ENCODE assay signal across 17 cellular contexts in genomic region chr2:74291891-74292621, GRCh38. TPM values are rescaled to one million over a fixed set of nuclear protein-coding genes. Genes with fewer than 3 reads are reported as not detected.
DNase-seq lines count a peak whose midpoint lies in the region; ATAC-seq and TF ChIP-seq lines count a peak whose summit lies in the region.
"Had no signal": no experiment of that assay in that cellular context is flagged by ENCODE, and none has a peak within 500 bp of the region (broad histone marks: within the 10 kb centered on the region; RNA-seq: fewer than 3 reads in every experiment).

No MANE protein-coding gene starts in this region.

- peak overlapping the region; percentile 61 to 72 for H3K27ac ChIP-seq in left lung
- H3K27ac ChIP-seq: coronary artery, gastrocnemius medialis had no signal

- peak overlapping the region; percentile 16 for H3K27ac Mint-ChIP-seq in activated T-helper 17 cell treated with anti-CD3 and anti-CD28 coated beads, Interleukin-2, amount 50 U/mL, for 72 hours
- peak overlapping the region; percentile 85 for H3K27ac Mint-ChIP-seq in type B pancreatic cell

- H3K27me3 ChIP-seq in left lung (no peaks in the 10 kb centered on the region), HAP-1 (ENCODE audit: low read depth) (no peaks in the 10 kb centered on the region)
- H3K27me3 ChIP-seq: gastrocnemius medialis had no signal

- TF ChIP-seq CTCF in left lung (IDR thresholded peaks at IDR 0.05) (no peak), type B pancreatic cell (conservative IDR thresholded peaks at IDR 0.05) (no peak)

- intact Hi-C loops in left ventricle myocardium superior (cut with micrococcal nuclease) (no loop called here), left cardiac atrium (cut with DNase I) (no loop called here), left lung (cut with DNase I) (no loop called here)

- H3K9me3 ChIP-seq in left lung (no peaks in the 10 kb centered on the region), HAP-1 (no peaks in the 10 kb centered on the region)
- H3K9me3 ChIP-seq: gastrocnemius medialis had no signal

- H3K4me3 Mint-ChIP-seq in activated T-helper 17 cell treated with anti-CD3 and anti-CD28 coated beads, Interleukin-2, amount 50 U/mL, for 72 hours = no peak overlapping the region
- H3K4me3 Mint-ChIP-seq in type B pancreatic cell = peak overlapping the region; percentile 6

- H3K36me3 ChIP-seq in left lung (no peaks in the 10 kb centered on the region), HAP-1 (replicated peaks) (no peaks in the 10 kb centered on the region)
- H3K36me3 ChIP-seq: gastrocnemius medialis had no signal

- in situ Hi-C loops in HAP-1 (cut with MboI; ENCODE audit: low sequenced_read_pairs) = no loop called here

- H3K4me1 Mint-ChIP-seq in activated T-helper 17 cell treated with anti-CD3 and anti-CD28 coated beads, Interleukin-2, amount 50 U/mL, for 72 hours = peaks cover 9% of the 10 kb centered on the region
- H3K4me1 Mint-ChIP-seq in type B pancreatic cell (ENCODE audit: unreplicated experiment) = peaks cover 29% of the 10 kb centered on the region

- H3K4me1 ChIP-seq in left lung = peaks cover 0 to 3% of the 10 kb centered on the region in 2 donors
- H3K4me1 ChIP-seq in HAP-1 = peaks cover 28% of the 10 kb centered on the region
- H3K4me1 ChIP-seq: gastrocnemius medialis had no signal

- H3K36me3 Mint-ChIP-seq in activated T-helper 17 cell treated with anti-CD3 and anti-CD28 coated beads, Interleukin-2, amount 50 U/mL, for 72 hours (ENCODE audit: low read depth) = no peaks in the 10 kb centered on the region
- H3K36me3 Mint-ChIP-seq in type B pancreatic cell = no peaks in the 10 kb centered on the region

- no peak overlapping the region for H3K4me3 ChIP-seq in left lung
- H3K4me3 ChIP-seq in HAP-1 = no peak overlapping the region
- H3K4me3 ChIP-seq: coronary artery, gastrocnemius medialis, GM12878, smooth muscle cell had no signal

- ATAC-seq in left ventricle myocardium superior = peak; percentile 54
- no peak for ATAC-seq in left cardiac atrium
- no peak for ATAC-seq in activated T-helper 17 cell treated with anti-CD3 and anti-CD28 coated beads, Interleukin-2, amount 50 U/mL, for 72 hours (replicated peaks)
- ATAC-seq in left lung = no peak
- ATAC-seq in GM19035 (IDR thresholded peaks at IDR 0.05; ENCODE audit: unreplicated experiment) = no peak
- ATAC-seq: gastrocnemius medialis had no signal

- DNase-seq in left ventricle myocardium superior (no peak), left cardiac atrium (no peak), left lung (peak in 1 of 2 donors; percentile 24), type B pancreatic cell (ENCODE audit: extremely low spot score, unreplicated experiment) (no peak), HAP-1 (ENCODE audit: low spot score in 2 of 2) (no peak), amygdala (lab: John Stamatoyannopoulos, UW) (no peak)
- DNase-seq: activated T-cell treated with anti-CD3 and anti-CD28 coated beads, Interleukin-2, amount 50 U/mL, for 48 hours; amniotic stem cell; gastrocnemius medialis; MM.1S; NCI-H187; NCI-H526 treated with DMSO at 0.1 percent for 48 hours had no signal

- no peaks in the 10 kb centered on the region for H3K27me3 Mint-ChIP-seq in activated T-helper 17 cell treated with anti-CD3 and anti-CD28 coated beads, Interleukin-2, amount 50 U/mL, for 72 hours
- no peaks in the 10 kb centered on the region for H3K27me3 Mint-ChIP-seq in type B pancreatic cell

- H3K9me3 Mint-ChIP-seq in activated T-helper 17 cell treated with anti-CD3 and anti-CD28 coated beads, Interleukin-2, amount 50 U/mL, for 72 hours = no peaks in the 10 kb centered on the region
- H3K9me3 Mint-ChIP-seq in type B pancreatic cell = no peaks in the 10 kb centered on the region

RNA-seq across cellular contexts. Expression of gene SLC4A5, which starts 51.2 kb away (rescaled TPM):
- total RNA-seq in left ventricle myocardium superior (2.2 TPM), left cardiac atrium (1 to 10 TPM; 1.2 to 1.7 TPM), left lung (1 to 10 TPM; 2.0 to 8.2 TPM), type B pancreatic cell (ENCODE audit: low replicate concordance) (1.5 and 6.4 TPM in 2 replicates)
- total RNA-seq in activated T-helper 17 cell treated with anti-CD3 and anti-CD28 coated beads, Interleukin-2, amount 50 U/mL, for 72 hours = 1 to 10 TPM; 2.2 to 4.4 TPM
